In genomic region chr19:47274891-47275865, GRCh38 we compare ENCODE assay signal across 2 cellular contexts.
TF ChIP-seq lines count a peak whose summit lies in the region.

No MANE protein-coding gene starts in this region.

TF ChIP-seq in A549, 52 proteins besides CTCF, POLR2A, EP300 and RAD21 (continued from another document):
- TF ChIP-seq REST (IDR thresholded peaks at IDR 0.05) = no peak
- TF ChIP-seq MAFK (IDR thresholded peaks at IDR 0.05; ENCODE audit: partially characterized antibody) = no peak
- TF ChIP-seq JUNB (IDR thresholded peaks at IDR 0.05) = no peak
- no peak for TF ChIP-seq NFE2L2 (conservative IDR thresholded peaks at IDR 0.05; ENCODE audit: low read length)
TF ChIP-seq in A549: peak in this region for 2.

TF ChIP-seq in liver, 16 proteins besides CTCF, POLR2A, EP300 and RAD21:
- TF ChIP-seq REST (IDR thresholded peaks at IDR 0.05) = no peak
- TF ChIP-seq HNF4A (conservative IDR thresholded peaks at IDR 0.05) = no peak
- no peak for TF ChIP-seq EGR1 (IDR thresholded peaks at IDR 0.05; ENCODE audit: low read depth in 2 of 2)
- no peak for TF ChIP-seq YY1 (IDR thresholded peaks at IDR 0.05)
- no peak for TF ChIP-seq FOXA1 (IDR thresholded peaks at IDR 0.05)
- TF ChIP-seq ATF3 (IDR thresholded peaks at IDR 0.05) = no peak
- no peak for TF ChIP-seq TAF1 (conservative IDR thresholded peaks at IDR 0.05)
- no peak for TF ChIP-seq HNF4G (IDR thresholded peaks at IDR 0.05)
- no peak for TF ChIP-seq MAX (IDR thresholded peaks at IDR 0.05)
- no peak for TF ChIP-seq SP1 (IDR thresholded peaks at IDR 0.05)
- no peak for TF ChIP-seq NR2F2 (IDR thresholded peaks at IDR 0.05)
- no peak for TF ChIP-seq JUND (IDR thresholded peaks at IDR 0.05)
- TF ChIP-seq ZBTB33 (IDR thresholded peaks at IDR 0.05) = no peak
